In the genomic region with DNA sequence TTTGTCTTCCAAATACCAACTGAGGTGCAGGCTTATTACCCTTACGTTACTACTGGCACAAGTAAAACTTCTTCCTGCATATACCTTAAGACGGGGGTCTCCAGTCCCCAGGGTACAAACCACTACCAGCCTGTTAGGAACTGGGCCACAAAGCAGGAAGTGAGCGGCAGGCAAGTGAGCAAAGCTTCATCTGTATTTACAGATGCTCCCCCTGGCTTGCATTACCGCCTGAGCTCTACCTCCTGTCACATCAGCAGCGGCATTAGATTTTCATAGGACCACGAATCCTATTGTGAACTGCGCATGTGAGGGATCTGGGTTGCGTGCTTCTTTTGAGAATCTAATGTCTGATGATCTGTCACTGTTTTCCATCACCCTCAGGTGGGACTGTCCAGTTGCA, we compare ENCODE assay signal across 9 cellular contexts.
DNase-seq lines count a peak whose midpoint lies in the region; ATAC-seq and TF ChIP-seq lines count a peak whose summit lies in the region.
"Had no signal": no experiment of that assay in that cellular context is flagged by ENCODE, and none has a peak within 500 bp of the region (broad histone marks: within the 10 kb centered on the region; RNA-seq: fewer than 3 reads in every experiment).

No MANE protein-coding gene starts in this region.

- DNase-seq in GM06990 (ENCODE audit: extremely low read depth, insufficient read length) (no peak), NAMALWA (ENCODE audit: low spot score) (peak; percentile 89), NCI-H1436 treated with DMSO at 0.1 percent for 48 hours (lab: John Stamatoyannopoulos, UW) (no peak), hepatocyte (ENCODE audit: low spot score) (no peak)
- peak; percentile 27 for DNase-seq in activated T-cell treated with anti-CD3 and anti-CD28 coated beads, Interleukin-2, amount 50 U/mL, for 4 hours
- peak in 7 of 9 donors; percentile 25 to 60 (median 47) for DNase-seq in naive thymus-derived CD4-positive, alpha-beta T cell
- DNase-seq: NCI-H2171 had no signal

- no peak overlapping the region for H3K4me3 ChIP-seq in GM06990 (replicated peaks; ENCODE audit: low read depth, low read length)
- no peak overlapping the region for H3K4me3 ChIP-seq in naive thymus-derived CD4-positive, alpha-beta T cell (ENCODE audit: low read length)
- no peak overlapping the region for H3K4me3 ChIP-seq in hepatocyte

- peak overlapping the region; percentile 52 for H3K27ac ChIP-seq in naive thymus-derived CD4-positive, alpha-beta T cell (ENCODE audit: low read depth, low read length)
- H3K27ac ChIP-seq in hepatocyte, result no peak overlapping the region

- H3K79me2 ChIP-seq in hepatocyte, result peaks cover 91% of the 10 kb centered on the region

- H3K9me3 Mint-ChIP-seq in activated T-cell treated with anti-CD3 and anti-CD28 coated beads, Interleukin-2, amount 50 U/mL, for 4 hours, result no peaks in the 10 kb centered on the region
- no peaks in the 10 kb centered on the region for H3K9me3 Mint-ChIP-seq in naive thymus-derived CD4-positive, alpha-beta T cell

- H3K9me3 ChIP-seq in naive thymus-derived CD4-positive, alpha-beta T cell (ENCODE audit: control insufficient read depth in 2 of 3, low read length in 3 of 3), result no peaks in the 10 kb centered on the region
- H3K9me3 ChIP-seq in hepatocyte (ENCODE audit: low read depth), result no peaks in the 10 kb centered on the region

- H3K36me3 ChIP-seq in GM06990 (ENCODE audit: control insufficient read depth, insufficient read depth, low read length) (no peaks in the 10 kb centered on the region; the same call in 1 of the 2 replicates), hepatocyte (replicated peaks; ENCODE audit: insufficient read depth, low read depth) (no peaks in the 10 kb centered on the region)
- no peaks in the 10 kb centered on the region for H3K36me3 ChIP-seq in naive thymus-derived CD4-positive, alpha-beta T cell (ENCODE audit: control insufficient read depth in 2 of 3, insufficient read depth in 3 of 3, low read length in 3 of 3)

- 94% methylated on average over 8 of the region's 8 CpGs for WGBS in hepatocyte (ENCODE audit: low lambda C conversion rate, missing lambda C conversion rate)

- intact Hi-C loops in naive thymus-derived CD4-positive, alpha-beta T cell (cut with micrococcal nuclease), result loop anchor here (1.0 to 5.0 kb wide), 4 partner anchors 8 to 49 kb away; no protein-coding TSS in a partner anchor

- H3K27ac Mint-ChIP-seq in naive thymus-derived CD4-positive, alpha-beta T cell, result peak overlapping the region; percentile 44 to 94 (median 88)

- peak; percentile 75 to 80 for ATAC-seq in activated T-cell treated with anti-CD3 and anti-CD28 coated beads, Interleukin-2, amount 50 U/mL, for 4 hours
- peak; percentile 72 for ATAC-seq in naive thymus-derived CD4-positive, alpha-beta T cell
- ATAC-seq in HG02610 (IDR thresholded peaks at IDR 0.05; ENCODE audit: unreplicated experiment) (no peak), GM21367 (IDR thresholded peaks at IDR 0.05; ENCODE audit: unreplicated experiment) (no peak)

- peaks cover 62% of the 10 kb centered on the region for H3K4me1 Mint-ChIP-seq in activated T-cell treated with anti-CD3 and anti-CD28 coated beads, Interleukin-2, amount 50 U/mL, for 4 hours (ENCODE audit: low read depth)
- peaks cover 61 to 89% (median 69%) of the 10 kb centered on the region in 7 donors for H3K4me1 Mint-ChIP-seq in naive thymus-derived CD4-positive, alpha-beta T cell

- H3K27me3 ChIP-seq in GM06990 (replicated peaks; ENCODE audit: control insufficient read depth, insufficient read depth, low read length) (no peaks in the 10 kb centered on the region), hepatocyte (no peaks in the 10 kb centered on the region)
- no peaks in the 10 kb centered on the region for H3K27me3 ChIP-seq in naive thymus-derived CD4-positive, alpha-beta T cell (ENCODE audit: control insufficient read depth in 2 of 2, insufficient read depth in 2 of 2, low read length in 2 of 2)

- H3K4me2 ChIP-seq in hepatocyte, result no peak overlapping the region

- peaks cover 38 to 45% of the 10 kb centered on the region in 2 donors for H3K4me1 ChIP-seq in naive thymus-derived CD4-positive, alpha-beta T cell (ENCODE audit: control insufficient read depth in 2 of 2, insufficient read depth in 2 of 2, low read length in 2 of 2)
- H3K4me1 ChIP-seq in hepatocyte (ENCODE audit: insufficient read depth), result no peaks in the 10 kb centered on the region

- POLR2A ChIA-PET in naive thymus-derived CD4-positive, alpha-beta T cell (lab: Charles Lee), result interaction anchor here (0.6 to 2.3 kb wide), 7 partner anchors 12 to 573 kb away, joined by 3 to 8 read pairs (median 4); no protein-coding TSS in a partner anchor

- CTCF ChIA-PET in naive thymus-derived CD4-positive, alpha-beta T cell (lab: Charles Lee), result interaction anchor here (0.6 to 2.3 kb wide), 8 partner anchors 9 to 173 kb away, joined by 3 to 12 read pairs (median 4); no protein-coding TSS in a partner anchor

- no peak overlapping the region for H2AFZ ChIP-seq in hepatocyte

- H3K4me3 Mint-ChIP-seq in activated T-cell treated with anti-CD3 and anti-CD28 coated beads, Interleukin-2, amount 50 U/mL, for 4 hours, result no peak overlapping the region
- H3K4me3 Mint-ChIP-seq in naive thymus-derived CD4-positive, alpha-beta T cell, result peak overlapping the region; percentile 52 to 74 (median 62)

- H4K20me1 ChIP-seq in hepatocyte (ENCODE audit: insufficient read depth, poor library complexity, severe bottlenecking), result peaks cover 7% of the 10 kb centered on the region

- no peaks in the 10 kb centered on the region for H3K9me2 ChIP-seq in hepatocyte (replicated peaks; ENCODE audit: insufficient read depth)

- no peaks in the 10 kb centered on the region for H3K27me3 Mint-ChIP-seq in activated T-cell treated with anti-CD3 and anti-CD28 coated beads, Interleukin-2, amount 50 U/mL, for 4 hours (ENCODE audit: low read depth)
- no peaks in the 10 kb centered on the region for H3K27me3 Mint-ChIP-seq in naive thymus-derived CD4-positive, alpha-beta T cell

- TF ChIP-seq CTCF in GM06990 (IDR thresholded peaks at IDR 0.05; ENCODE audit: insufficient read depth, low read length, poor library complexity, severe bottlenecking) (peak; percentile 39), hepatocyte (IDR thresholded peaks at IDR 0.05; ENCODE audit: poor library complexity) (no peak)

- H3K36me3 Mint-ChIP-seq in activated T-cell treated with anti-CD3 and anti-CD28 coated beads, Interleukin-2, amount 50 U/mL, for 4 hours (ENCODE audit: insufficient read depth), result no peaks in the 10 kb centered on the region
- H3K36me3 Mint-ChIP-seq in naive thymus-derived CD4-positive, alpha-beta T cell, result peaks cover 0 to 16% (median 3%) of the 10 kb centered on the region in 5 donors

Comparison
In these comparisons a context has a peak if more than half of its experiments do, and no peak if none do; other contexts are left out.
1. DNase-seq: peak in NAMALWA (single experiment), activated T-cell treated with anti-CD3 and anti-CD28 coated beads, Interleukin-2, amount 50 U/mL, for 4 hours (single experiment) and naive thymus-derived CD4-positive, alpha-beta T cell (7 of 9); none in GM06990 (single experiment), NCI-H1436 treated with DMSO at 0.1 percent for 48 hours (single experiment) and hepatocyte (single experiment).
2. ATAC-seq: peak in activated T-cell treated with anti-CD3 and anti-CD28 coated beads, Interleukin-2, amount 50 U/mL, for 4 hours (2 of 2) and naive thymus-derived CD4-positive, alpha-beta T cell (single experiment); none in HG02610 (single experiment) and GM21367 (single experiment).